ENCODE assay signal across 20 cellular contexts in the genomic region with DNA sequence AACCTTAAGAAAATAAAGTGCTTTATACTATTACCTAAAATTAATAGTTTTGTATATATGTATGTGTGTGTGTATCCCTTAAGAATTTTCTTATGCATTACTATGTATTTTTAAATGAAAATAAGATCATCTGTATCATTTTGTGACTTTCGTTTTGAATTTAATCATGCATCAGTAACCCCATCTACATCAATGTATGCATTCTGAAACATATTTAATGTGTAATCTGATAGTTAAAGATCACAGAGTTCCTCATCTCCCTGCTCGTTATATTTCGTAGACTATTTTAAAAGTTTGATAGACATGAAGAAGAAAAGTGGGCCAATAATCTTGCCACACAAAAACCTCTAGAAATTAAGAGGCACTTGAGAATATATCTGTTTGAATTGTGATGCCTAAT. TPM values are rescaled to one million over a fixed set of nuclear protein-coding genes. Genes with fewer than 3 reads are reported as not detected.
"Had no signal": no experiment of that assay in that cellular context is flagged by ENCODE, and none has a peak within 500 bp of the region (broad histone marks: within the 10 kb centered on the region; RNA-seq: fewer than 3 reads in every experiment).

No MANE protein-coding gene starts in this region.

- H3K4me2 ChIP-seq: smooth muscle cell had no signal

- H3K27me3 ChIP-seq: right atrium auricular region, suprapubic skin, vagina had no signal

- H3K27ac ChIP-seq: dorsolateral prefrontal cortex, lower lobe of right lung, right atrium auricular region, suprapubic skin, vagina had no signal

- H3K4me1 ChIP-seq: lower lobe of right lung, prostate gland, right atrium auricular region, suprapubic skin, vagina had no signal

- H3K9me3 ChIP-seq: lower lobe of right lung, prostate gland, right atrium auricular region, suprapubic skin, vagina had no signal

- DNase-seq: dorsolateral prefrontal cortex; effector CD4-positive, alpha-beta T cell; left ventricle myocardium superior; lower lobe of right lung; naive thymus-derived CD8-positive, alpha-beta T cell; nephron progenitor cell; nucleus accumbens; stimulated activated CD4-positive, alpha-beta T cell treated with anti-CD3 and anti-CD28 coated beads, Interleukin-12 subunit alpha, Interleukin-12 subunit beta, amount 100 ng/mL, for 4 hours; stimulated activated CD4-positive, alpha-beta T cell treated with anti-CD3 and anti-CD28 coated beads, Interleukin-1b, Interleukin-23, amount 100 ng/mL, for 48 hours; stimulated activated CD4-positive, alpha-beta T cell treated with anti-CD3 and anti-CD28 coated beads, Interleukin-4, amount 100 ng/mL, for 1 hour; stimulated activated CD8-positive, alpha-beta memory T cell treated with anti-CD3 and anti-CD28 coated beads, Interleukin-4, amount 100 ng/mL, for 48 hours; stimulated activated naive CD4-positive, alpha-beta T cell; stimulated activated naive CD8-positive, alpha-beta T cell treated with anti-CD3 and anti-CD28 coated beads, Interleukin-15, amount 100 ng/mL, for 72 hours; trophoblast cell had no signal

- H3K36me3 ChIP-seq: lower lobe of right lung, prostate gland, right atrium auricular region, suprapubic skin, vagina had no signal

- H3K4me3 ChIP-seq: dorsolateral prefrontal cortex, lower lobe of right lung, prostate gland, right atrium auricular region, smooth muscle cell, suprapubic skin, vagina had no signal

- ATAC-seq: left ventricle myocardium superior; lower lobe of right lung; naive thymus-derived CD8-positive, alpha-beta T cell; sciatic nerve; stimulated activated naive CD8-positive, alpha-beta T cell treated with anti-CD3 and anti-CD28 coated beads, Interleukin-15, amount 100 ng/mL, for 72 hours had no signal

RNA-seq across cellular contexts. Expression of a gene that starts 7.4 kb away (rescaled TPM):
- total RNA-seq: naive thymus-derived CD8-positive, alpha-beta T cell had no signal
- polyA plus RNA-seq: naive thymus-derived CD8-positive, alpha-beta T cell had no signal
